1 cellular context compared by ENCODE assay signal in the genomic region with DNA sequence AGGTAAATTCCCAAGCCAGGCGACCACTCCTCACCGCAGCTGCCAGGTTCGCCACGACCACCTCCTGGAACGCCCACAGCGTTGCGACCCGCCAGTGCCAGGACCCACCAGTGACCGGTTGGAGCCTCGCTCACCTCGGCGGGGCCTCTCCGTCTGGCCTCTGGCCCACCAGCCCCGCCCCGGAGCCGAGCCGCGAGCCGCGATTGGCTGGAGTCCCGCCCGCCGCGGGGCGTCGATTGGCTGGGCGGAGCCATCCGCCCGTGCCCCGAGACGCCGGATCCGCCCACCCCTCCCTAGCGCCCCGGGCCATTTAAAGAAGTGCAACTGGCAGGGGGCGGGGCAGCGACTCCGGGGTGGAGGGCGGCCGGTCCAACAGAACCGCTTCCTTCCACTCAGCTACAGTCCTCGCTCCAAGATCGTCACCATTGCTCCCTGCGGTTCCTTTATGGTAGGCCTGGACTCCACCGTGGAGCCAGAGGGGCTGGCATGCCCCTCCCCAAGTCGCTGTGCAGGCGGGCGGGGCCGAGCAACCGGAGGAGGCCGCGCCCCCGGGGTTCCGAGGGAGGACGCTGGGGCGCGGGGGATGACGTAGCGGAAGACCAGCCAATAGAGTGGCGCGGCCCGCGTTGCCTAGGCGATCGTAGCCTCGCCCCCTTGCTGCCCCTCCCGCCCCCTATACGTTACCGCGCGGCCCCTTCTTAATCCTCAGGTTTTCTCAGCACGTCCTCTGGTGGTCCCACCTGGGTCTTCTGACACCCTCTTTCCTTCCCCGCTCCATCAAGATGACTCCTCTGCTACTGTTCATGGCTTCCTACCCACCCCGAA.
TF ChIP-seq lines count a peak whose summit lies in the region.

A gene with protein sequence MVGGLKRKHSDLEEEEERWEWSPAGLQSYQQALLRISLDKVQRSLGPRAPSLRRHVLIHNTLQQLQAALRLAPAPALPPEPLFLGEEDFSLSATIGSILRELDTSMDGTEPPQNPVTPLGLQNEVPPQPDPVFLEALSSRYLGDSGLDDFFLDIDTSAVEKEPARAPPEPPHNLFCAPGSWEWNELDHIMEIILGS (minus strand): TSS at position 155 of the 825 bp plus-strand sequence. CDS start 2,255 bp downstream, outside the sequence.

TF ChIP-seq in WTC11, 78 proteins besides CTCF, POLR2A, EP300 and RAD21 (continued from another document):
- TF ChIP-seq ZBTB21 (CRISPR knock-in tag; IDR thresholded peaks at IDR 0.05; ENCODE audit: borderline replicate concordance) (peak; percentile 83), KAT7 (CRISPR knock-in tag; IDR thresholded peaks at IDR 0.05; ENCODE audit: borderline replicate concordance) (no peak), GABPB1 (CRISPR knock-in tag; IDR thresholded peaks at IDR 0.05) (no peak), SMAD4 (CRISPR knock-in tag; IDR thresholded peaks at IDR 0.05) (no peak), CREM (CRISPR knock-in tag; IDR thresholded peaks at IDR 0.05) (0 out of 2 replicates have a peak, but pooled peaks have one; percentile 53), FOXP1 (CRISPR knock-in tag; IDR thresholded peaks at IDR 0.05; ENCODE audit: borderline replicate concordance) (0 out of 2 replicates have a peak, but pooled peaks have one; percentile 45)
- TF ChIP-seq, protein P1, sequence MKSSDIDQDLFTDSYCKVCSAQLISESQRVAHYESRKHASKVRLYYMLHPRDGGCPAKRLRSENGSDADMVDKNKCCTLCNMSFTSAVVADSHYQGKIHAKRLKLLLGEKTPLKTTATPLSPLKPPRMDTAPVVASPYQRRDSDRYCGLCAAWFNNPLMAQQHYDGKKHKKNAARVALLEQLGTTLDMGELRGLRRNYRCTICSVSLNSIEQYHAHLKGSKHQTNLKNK (CRISPR knock-in tag; IDR thresholded peaks at IDR 0.05) = no peak
- TF ChIP-seq, protein P2, sequence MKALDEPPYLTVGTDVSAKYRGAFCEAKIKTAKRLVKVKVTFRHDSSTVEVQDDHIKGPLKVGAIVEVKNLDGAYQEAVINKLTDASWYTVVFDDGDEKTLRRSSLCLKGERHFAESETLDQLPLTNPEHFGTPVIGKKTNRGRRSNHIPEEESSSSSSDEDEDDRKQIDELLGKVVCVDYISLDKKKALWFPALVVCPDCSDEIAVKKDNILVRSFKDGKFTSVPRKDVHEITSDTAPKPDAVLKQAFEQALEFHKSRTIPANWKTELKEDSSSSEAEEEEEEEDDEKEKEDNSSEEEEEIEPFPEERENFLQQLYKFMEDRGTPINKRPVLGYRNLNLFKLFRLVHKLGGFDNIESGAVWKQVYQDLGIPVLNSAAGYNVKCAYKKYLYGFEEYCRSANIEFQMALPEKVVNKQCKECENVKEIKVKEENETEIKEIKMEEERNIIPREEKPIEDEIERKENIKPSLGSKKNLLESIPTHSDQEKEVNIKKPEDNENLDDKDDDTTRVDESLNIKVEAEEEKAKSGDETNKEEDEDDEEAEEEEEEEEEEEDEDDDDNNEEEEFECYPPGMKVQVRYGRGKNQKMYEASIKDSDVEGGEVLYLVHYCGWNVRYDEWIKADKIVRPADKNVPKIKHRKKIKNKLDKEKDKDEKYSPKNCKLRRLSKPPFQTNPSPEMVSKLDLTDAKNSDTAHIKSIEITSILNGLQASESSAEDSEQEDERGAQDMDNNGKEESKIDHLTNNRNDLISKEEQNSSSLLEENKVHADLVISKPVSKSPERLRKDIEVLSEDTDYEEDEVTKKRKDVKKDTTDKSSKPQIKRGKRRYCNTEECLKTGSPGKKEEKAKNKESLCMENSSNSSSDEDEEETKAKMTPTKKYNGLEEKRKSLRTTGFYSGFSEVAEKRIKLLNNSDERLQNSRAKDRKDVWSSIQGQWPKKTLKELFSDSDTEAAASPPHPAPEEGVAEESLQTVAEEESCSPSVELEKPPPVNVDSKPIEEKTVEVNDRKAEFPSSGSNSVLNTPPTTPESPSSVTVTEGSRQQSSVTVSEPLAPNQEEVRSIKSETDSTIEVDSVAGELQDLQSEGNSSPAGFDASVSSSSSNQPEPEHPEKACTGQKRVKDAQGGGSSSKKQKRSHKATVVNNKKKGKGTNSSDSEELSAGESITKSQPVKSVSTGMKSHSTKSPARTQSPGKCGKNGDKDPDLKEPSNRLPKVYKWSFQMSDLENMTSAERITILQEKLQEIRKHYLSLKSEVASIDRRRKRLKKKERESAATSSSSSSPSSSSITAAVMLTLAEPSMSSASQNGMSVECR (CRISPR knock-in tag; IDR thresholded peaks at IDR 0.05; ENCODE audit: borderline replicate concordance) = peak; percentile 18; the same call in 1 of the 2 replicates
TF ChIP-seq in WTC11: peak in this region for 14.
